In genomic region chr1:234610582-234611152, GRCh38 we compare ENCODE assay signal across 1 cellular context.
TF ChIP-seq lines count a peak whose summit lies in the region.

No MANE protein-coding gene starts in this region.

TF ChIP-seq in GM12878, 131 proteins besides CTCF, POLR2A, EP300 and RAD21 (continued from another document and continues in another):
- TF ChIP-seq ZNF592 (IDR thresholded peaks at IDR 0.05) (peak; percentile 72; the same call in 1 of the 2 replicates), SPI1 (IDR thresholded peaks at IDR 0.05; ENCODE audit: borderline replicate concordance, insufficient read depth, low read depth, low read length) (no peak), EED (IDR thresholded peaks at IDR 0.05; ENCODE audit: low read depth) (peak; percentile 74), ZSCAN29 (IDR thresholded peaks at IDR 0.05) (peak; percentile 60; the same call in 1 of the 2 replicates), TCF7 (IDR thresholded peaks at IDR 0.05; ENCODE audit: borderline replicate concordance) (no peak; the same call in 1 of the 2 replicates), SMAD1 (IDR thresholded peaks at IDR 0.05; ENCODE audit: low read depth, partially characterized antibody) (peak; percentile 98), CBX3 (IDR thresholded peaks at IDR 0.05; ENCODE audit: borderline replicate concordance, low read depth) (no peak), PKNOX1 (IDR thresholded peaks at IDR 0.05) (peak; percentile 25; the same call in 1 of the 2 replicates), CREM (IDR thresholded peaks at IDR 0.05; ENCODE audit: low read depth) (no peak; the same call in none of the 2 replicates), MYC (IDR thresholded peaks at IDR 0.05; ENCODE audit: insufficient read depth, insufficient read length, insufficient replicate concordance, low read length, severe bottlenecking) (no peak), JUNB (IDR thresholded peaks at IDR 0.05) (no peak), EGR1 (IDR thresholded peaks at IDR 0.05; ENCODE audit: borderline replicate concordance in 1 of 2, low read depth in 2 of 2, low read length in 2 of 2) (peak; percentile 85 to 96), STAT3 (IDR thresholded peaks at IDR 0.05; ENCODE audit: low read depth, low read length) (no peak), NRF1 (conservative IDR thresholded peaks at IDR 0.05; ENCODE audit: low read depth, low read length) (peak; percentile 64), PAX8 (IDR thresholded peaks at IDR 0.05) (no peak), TAF1 (IDR thresholded peaks at IDR 0.05; ENCODE audit: borderline replicate concordance, low read depth, low read length) (peak; percentile 82; the same call in 1 of the 2 replicates), CHD4 (IDR thresholded peaks at IDR 0.05) (no peak), USF1 (IDR thresholded peaks at IDR 0.05; ENCODE audit: borderline replicate concordance, extremely low read length, insufficient read depth, low read depth, low read length) (peak; percentile 62), PML (IDR thresholded peaks at IDR 0.05; ENCODE audit: low read length) (no peak), ZBTB4 (CRISPR knock-in tag; IDR thresholded peaks at IDR 0.05) (no peak), CEBPB (IDR thresholded peaks at IDR 0.05; ENCODE audit: borderline replicate concordance in 1 of 2, low read depth in 2 of 2, low read length in 2 of 2) (no peak), WRNIP1 (IDR thresholded peaks at IDR 0.05; ENCODE audit: borderline replicate concordance, low read depth, low read length) (no peak), NR2C2 (IDR thresholded peaks at IDR 0.05; ENCODE audit: borderline replicate concordance, control insufficient read depth, insufficient read length, low read depth) (no peak), CUX1 (IDR thresholded peaks at IDR 0.05; ENCODE audit: insufficient replicate concordance, low read depth, low read length) (peak; percentile 21), CBFB (IDR thresholded peaks at IDR 0.05; ENCODE audit: low read depth) (peak; percentile 82; the same call in 1 of the 2 replicates), BCL11A (IDR thresholded peaks at IDR 0.05; ENCODE audit: low read depth, low read length) (no peak; the same call in 1 of the 2 replicates), BRCA1 (IDR thresholded peaks at IDR 0.05; ENCODE audit: low read depth, low read length) (no peak), FOXK2 (IDR thresholded peaks at IDR 0.05) (no peak), NR2C1 (IDR thresholded peaks at IDR 0.05) (0 out of 2 replicates have a peak, but pooled peaks have one; percentile 40), SMAD5 (IDR thresholded peaks at IDR 0.05; ENCODE audit: low read depth) (peak; percentile 95), MTA3 (IDR thresholded peaks at IDR 0.05; ENCODE audit: borderline replicate concordance, low read length) (no peak), YBX1 (IDR thresholded peaks at IDR 0.05) (no peak), CBX5 (IDR thresholded peaks at IDR 0.05; ENCODE audit: low read depth) (no peak), POLR2AphosphoS2 (IDR thresholded peaks at IDR 0.05; ENCODE audit: low read depth, low read length) (peak; percentile 100), BCL3 (IDR thresholded peaks at IDR 0.05; ENCODE audit: borderline replicate concordance, insufficient read depth, low read depth, low read length, poor library complexity, severe bottlenecking) (peak; percentile 71), ETV6 (conservative IDR thresholded peaks at IDR 0.05 in 1 of 2, IDR thresholded peaks at IDR 0.05 in 1 of 2; ENCODE audit: borderline replicate concordance in 1 of 2, low read depth in 1 of 2) (peak in 1 of 2 experiments; percentile 36; a peak in 1 of 4 replicates), SMARCA5 (IDR thresholded peaks at IDR 0.05) (peak; percentile 39), BACH1 (IDR thresholded peaks at IDR 0.05; ENCODE audit: borderline replicate concordance) (peak; percentile 99), NBN (IDR thresholded peaks at IDR 0.05) (peak; percentile 95)
- TF ChIP-seq, protein P1, sequence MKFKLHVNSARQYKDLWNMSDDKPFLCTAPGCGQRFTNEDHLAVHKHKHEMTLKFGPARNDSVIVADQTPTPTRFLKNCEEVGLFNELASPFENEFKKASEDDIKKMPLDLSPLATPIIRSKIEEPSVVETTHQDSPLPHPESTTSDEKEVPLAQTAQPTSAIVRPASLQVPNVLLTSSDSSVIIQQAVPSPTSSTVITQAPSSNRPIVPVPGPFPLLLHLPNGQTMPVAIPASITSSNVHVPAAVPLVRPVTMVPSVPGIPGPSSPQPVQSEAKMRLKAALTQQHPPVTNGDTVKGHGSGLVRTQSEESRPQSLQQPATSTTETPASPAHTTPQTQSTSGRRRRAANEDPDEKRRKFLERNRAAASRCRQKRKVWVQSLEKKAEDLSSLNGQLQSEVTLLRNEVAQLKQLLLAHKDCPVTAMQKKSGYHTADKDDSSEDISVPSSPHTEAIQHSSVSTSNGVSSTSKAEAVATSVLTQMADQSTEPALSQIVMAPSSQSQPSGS (IDR thresholded peaks at IDR 0.05; ENCODE audit: low read length): no peak
- TF ChIP-seq, protein P2, sequence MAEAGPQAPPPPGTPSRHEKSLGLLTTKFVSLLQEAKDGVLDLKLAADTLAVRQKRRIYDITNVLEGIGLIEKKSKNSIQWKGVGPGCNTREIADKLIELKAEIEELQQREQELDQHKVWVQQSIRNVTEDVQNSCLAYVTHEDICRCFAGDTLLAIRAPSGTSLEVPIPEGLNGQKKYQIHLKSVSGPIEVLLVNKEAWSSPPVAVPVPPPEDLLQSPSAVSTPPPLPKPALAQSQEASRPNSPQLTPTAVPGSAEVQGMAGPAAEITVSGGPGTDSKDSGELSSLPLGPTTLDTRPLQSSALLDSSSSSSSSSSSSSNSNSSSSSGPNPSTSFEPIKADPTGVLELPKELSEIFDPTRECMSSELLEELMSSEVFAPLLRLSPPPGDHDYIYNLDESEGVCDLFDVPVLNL (IDR thresholded peaks at IDR 0.05; ENCODE audit: low read depth, low read length): no peak
- TF ChIP-seq, protein P3, sequence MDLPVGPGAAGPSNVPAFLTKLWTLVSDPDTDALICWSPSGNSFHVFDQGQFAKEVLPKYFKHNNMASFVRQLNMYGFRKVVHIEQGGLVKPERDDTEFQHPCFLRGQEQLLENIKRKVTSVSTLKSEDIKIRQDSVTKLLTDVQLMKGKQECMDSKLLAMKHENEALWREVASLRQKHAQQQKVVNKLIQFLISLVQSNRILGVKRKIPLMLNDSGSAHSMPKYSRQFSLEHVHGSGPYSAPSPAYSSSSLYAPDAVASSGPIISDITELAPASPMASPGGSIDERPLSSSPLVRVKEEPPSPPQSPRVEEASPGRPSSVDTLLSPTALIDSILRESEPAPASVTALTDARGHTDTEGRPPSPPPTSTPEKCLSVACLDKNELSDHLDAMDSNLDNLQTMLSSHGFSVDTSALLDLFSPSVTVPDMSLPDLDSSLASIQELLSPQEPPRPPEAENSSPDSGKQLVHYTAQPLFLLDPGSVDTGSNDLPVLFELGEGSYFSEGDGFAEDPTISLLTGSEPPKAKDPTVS (IDR thresholded peaks at IDR 0.05; ENCODE audit: low read depth, low read length): peak; percentile 57; the same call in 1 of the 2 replicates
